In the genomic region with DNA sequence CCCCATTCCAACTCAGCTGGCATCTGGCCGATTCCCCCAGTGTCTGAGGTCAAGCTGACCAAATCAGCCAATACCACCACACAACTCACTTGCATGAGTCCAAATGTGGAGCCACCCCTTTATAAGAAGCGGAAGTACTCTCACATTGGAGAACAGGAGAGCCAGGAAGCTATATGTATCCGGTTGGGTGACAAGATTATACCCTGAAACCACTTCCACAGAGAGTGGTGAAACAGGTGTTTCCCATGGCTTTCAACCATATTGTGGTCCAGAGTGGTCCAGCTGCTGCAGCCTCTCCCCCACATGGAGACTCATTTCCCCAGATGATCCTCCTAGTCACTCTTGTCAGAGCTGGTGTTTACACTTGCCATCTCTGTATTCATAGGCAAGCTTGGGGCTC, we compare ENCODE assay signal across 12 cellular contexts. TPM values are rescaled to one million over a fixed set of nuclear protein-coding genes. Genes with fewer than 3 reads are reported as not detected.
DNase-seq lines count a peak whose midpoint lies in the region; ATAC-seq, FAIRE-seq and TF ChIP-seq lines count a peak whose summit lies in the region.
"Had no signal": no experiment of that assay in that cellular context is flagged by ENCODE, and none has a peak within 500 bp of the region (broad histone marks: within the 10 kb centered on the region; RNA-seq: fewer than 3 reads in every experiment).

No MANE protein-coding gene starts in this region.

- POLR2A ChIA-PET in OCI-LY7 (lab: Charles Lee): no interaction called here

- BruUV-seq in OCI-LY7 (replicated peaks; lab: Mats Ljungman, UMichigan): no TSS peak

- peaks cover 18% of the 10 kb centered on the region for H3K4me1 Mint-ChIP-seq in chondrocyte (ENCODE audit: low read depth)

- H3K9me3 ChIP-seq in OCI-LY7 (ENCODE audit: low read length): no peaks in the 10 kb centered on the region
- H3K9me3 ChIP-seq: testis had no signal

- TF ChIP-seq CTCF in D721Med (IDR thresholded peaks at IDR 0.05; ENCODE audit: insufficient read depth, missing control alignments) (no peak), chondrocyte (IDR thresholded peaks at IDR 0.05) (no peak), OCI-LY7 (conservative IDR thresholded peaks at IDR 0.05; ENCODE audit: low read length) (no peak)

- no peak overlapping the region for H3K4me3 Mint-ChIP-seq in chondrocyte (ENCODE audit: unreplicated experiment)

- intact Hi-C loops in OCI-LY7 (cut with micrococcal nuclease; ENCODE audit: unreplicated experiment): loop anchor here (10.0 kb wide), 1 partner anchor 229 kb away; no protein-coding TSS in a partner anchor

- peaks cover 32% of the 10 kb centered on the region for H3K36me3 Mint-ChIP-seq in chondrocyte (ENCODE audit: low read depth)

- no peak overlapping the region for H3K27ac Mint-ChIP-seq in chondrocyte (ENCODE audit: unreplicated experiment)
- H3K27ac Mint-ChIP-seq: progenitor cell of endocrine pancreas had no signal

- CTCF ChIA-PET in OCI-LY7 (lab: Charles Lee; ENCODE audit: unreplicated experiment): no interaction called here

- no peak overlapping the region for H3K27ac ChIP-seq in OCI-LY7 (ENCODE audit: low read depth, low read length, poor library complexity, severe bottlenecking)
- H3K27ac ChIP-seq: testis had no signal

- no peak overlapping the region for H2AFZ ChIP-seq in OCI-LY7 (ENCODE audit: low read length)

- H3K79me2 ChIP-seq in OCI-LY7 (ENCODE audit: insufficient read depth, low read depth, low read length): no peaks in the 10 kb centered on the region

- H3K9me3 Mint-ChIP-seq in chondrocyte (ENCODE audit: low read depth): peaks cover 36% of the 10 kb centered on the region

- no peaks in the 10 kb centered on the region for H3K4me1 ChIP-seq in OCI-LY7 (ENCODE audit: insufficient read depth, low read length, poor library complexity, severe bottlenecking)
- H3K4me1 ChIP-seq: testis had no signal

- peak; percentile 35 for DNase-seq in DMS53 treated with DMSO at 0.1 percent for 48 hours (lab: John Stamatoyannopoulos, UW; ENCODE audit: unreplicated experiment)
- peak; percentile 70 for DNase-seq in MV-4-11 (lab: John Stamatoyannopoulos, UW)
- no peak for DNase-seq in D721Med (ENCODE audit: insufficient read length, low spot score)
- DNase-seq in chondrocyte (ENCODE audit: low spot score): no peak
- DNase-seq in OCI-LY7 (ENCODE audit: low spot score): no peak
- DNase-seq: stimulated activated CD4-positive, alpha-beta T cell treated with anti-CD3 and anti-CD28 coated beads, Interleukin-4, amount 100 ng/mL, for 4 hours; testis had no signal

- no peak overlapping the region for H3K4me2 ChIP-seq in OCI-LY7 (ENCODE audit: low read length)

- H3K9me2 ChIP-seq in OCI-LY7 (ENCODE audit: insufficient read depth, low read length): no peaks in the 10 kb centered on the region

- no peak for FAIRE-seq in D721Med (lab: Jason Lieb, UNC)

- H3K27me3 Mint-ChIP-seq in chondrocyte (ENCODE audit: low read depth): no peaks in the 10 kb centered on the region
- H3K27me3 Mint-ChIP-seq: progenitor cell of endocrine pancreas had no signal

- H4K20me1 ChIP-seq in OCI-LY7 (ENCODE audit: insufficient read depth, low read length): no peaks in the 10 kb centered on the region

- no peaks in the 10 kb centered on the region for H3K36me3 ChIP-seq in OCI-LY7 (ENCODE audit: insufficient read depth, low read length)

- no peak overlapping the region for H3K4me3 ChIP-seq in OCI-LY7 (ENCODE audit: low read depth, low read length, poor library complexity, severe bottlenecking)
- H3K4me3 ChIP-seq: lung, testis had no signal

- ATAC-seq in GM19438 (IDR thresholded peaks at IDR 0.05; ENCODE audit: low read depth, unreplicated experiment) (peak; percentile 83), HG02981 (IDR thresholded peaks at IDR 0.05; ENCODE audit: unreplicated experiment) (peak; percentile 72), GM19324 (IDR thresholded peaks at IDR 0.05; ENCODE audit: low FRiP score, unreplicated experiment) (no peak)

RNA-seq across cellular contexts. Expression of a gene that starts 24.0 kb away (rescaled TPM):
- total RNA-seq in chondrocyte (185 to 198 TPM (median 198 TPM) in 3 replicates), OCI-LY7 (2022) (26.0 and 26.9 TPM in 2 replicates)
- total RNA-seq in OCI-LY7 (2014; rRNA removed; shearing (Covaris generic)): 12.7 and 12.8 TPM in 2 replicates

Comparison
In these comparisons a context has a peak if more than half of its experiments do, and no peak if none do; other contexts are left out.
1. DNase-seq: peak in DMS53 treated with DMSO at 0.1 percent for 48 hours (single experiment) and MV-4-11 (single experiment); none in D721Med (single experiment), chondrocyte (single experiment) and OCI-LY7 (single experiment).